Comparison of ENCODE assay signal across 30 cellular contexts in the genomic region with DNA sequence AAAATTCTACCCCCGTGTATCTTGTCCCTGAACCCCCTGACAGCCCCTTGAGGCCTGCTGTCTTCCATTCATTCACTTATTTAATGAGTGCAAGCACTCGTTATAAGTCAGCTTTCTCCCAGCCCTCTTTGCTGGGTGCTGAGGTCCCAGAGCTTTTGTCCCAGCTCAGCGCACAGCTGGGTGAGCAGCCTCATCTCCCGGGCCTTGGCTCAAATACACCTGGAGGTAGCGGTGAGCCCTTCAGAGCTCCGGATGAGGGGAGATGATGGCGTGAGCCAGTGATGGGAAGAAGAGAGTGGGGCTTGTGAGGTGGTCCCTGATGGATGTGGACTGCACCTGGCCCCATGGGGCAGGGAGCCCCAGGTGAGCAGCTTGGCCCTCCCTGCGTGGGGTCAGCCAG. TPM values are rescaled to one million over a fixed set of nuclear protein-coding genes. Genes with fewer than 3 reads are reported as not detected.
"Had no signal": no experiment of that assay in that cellular context is flagged by ENCODE, and none has a peak within 500 bp of the region (broad histone marks: within the 10 kb centered on the region; RNA-seq: fewer than 3 reads in every experiment).

No MANE protein-coding gene starts in this region.

- ATAC-seq: activated CD4-positive, CD25-positive, alpha-beta regulatory T cell treated with anti-CD3 and anti-CD28 coated beads, Interleukin-2, amount 50 U/mL, for 24 hours; activated CD8-positive, alpha-beta T cell treated with anti-CD3 and anti-CD28 coated beads for 36 hours; activated naive CD4-positive, alpha-beta T cell treated with anti-CD3 and anti-CD28 coated beads, Interleukin-2, amount 50 U/mL, for 72 hours; body of pancreas; gastroesophageal sphincter; heart right ventricle; T-cell had no signal

- H3K36me3 Mint-ChIP-seq: activated naive CD4-positive, alpha-beta T cell treated with anti-CD3 and anti-CD28 coated beads, Interleukin-2, amount 50 U/mL, for 72 hours had no signal

- H3K4me3 Mint-ChIP-seq: activated B cell treated with CpG ODN at 0.5 μM for 24 hours; activated CD8-positive, alpha-beta T cell treated with anti-CD3 and anti-CD28 coated beads for 36 hours; activated naive CD4-positive, alpha-beta T cell treated with anti-CD3 and anti-CD28 coated beads, Interleukin-2, amount 10 ng/mL, durations not matched to agents 7 days and 5 days; T-cell; T-helper 1 cell treated with Interleukin-12 subunit alpha and Interleukin-12 subunit beta and Interleukin-4 antibody, amounts not matched to agents 30 μg/mL and 1 μg/mL, for 36 hours; T-helper 2 cell treated with Interferon-gamma antibody and Interleukin-4, amounts not matched to agents 5 μg/mL and 100 μg/mL, for 36 hours had no signal

- H3K9me3 Mint-ChIP-seq: activated B cell treated with CpG ODN at 0.5 μM for 24 hours; activated CD8-positive, alpha-beta T cell treated with anti-CD3 and anti-CD28 coated beads for 36 hours; activated naive CD4-positive, alpha-beta T cell treated with anti-CD3 and anti-CD28 coated beads, Interleukin-2, amount 50 U/mL, for 72 hours; T-cell; T-helper 1 cell treated with Interleukin-12 subunit alpha and Interleukin-12 subunit beta and Interleukin-4 antibody, amounts not matched to agents 30 μg/mL and 1 μg/mL, for 36 hours; T-helper 2 cell treated with Interferon-gamma antibody and Interleukin-4, amounts not matched to agents 5 μg/mL and 100 μg/mL, for 36 hours had no signal

- H3K27me3 ChIP-seq: body of pancreas, colonic mucosa had no signal

- H3K4me3 ChIP-seq: adrenal gland, body of pancreas, colonic mucosa, esophagus squamous epithelium, gastroesophageal sphincter, heart right ventricle had no signal

- H3K27me3 Mint-ChIP-seq: activated CD8-positive, alpha-beta T cell treated with anti-CD3 and anti-CD28 coated beads for 36 hours; activated naive CD4-positive, alpha-beta T cell treated with anti-CD3 and anti-CD28 coated beads, Interleukin-2, amount 10 ng/mL, durations not matched to agents 7 days and 5 days; T-cell had no signal

- H3K4me1 Mint-ChIP-seq: activated naive CD4-positive, alpha-beta T cell treated with anti-CD3 and anti-CD28 coated beads, Interleukin-2, amount 10 ng/mL, durations not matched to agents 7 days and 5 days had no signal

- H3K27ac Mint-ChIP-seq: activated B cell treated with CpG ODN at 0.5 μM for 24 hours; activated CD8-positive, alpha-beta T cell treated with anti-CD3 and anti-CD28 coated beads for 36 hours; activated naive CD4-positive, alpha-beta T cell treated with anti-CD3 and anti-CD28 coated beads, Interleukin-2, amount 10 ng/mL, durations not matched to agents 7 days and 5 days; activated naive CD4-positive, alpha-beta T cell treated with anti-CD3 and anti-CD28 coated beads, Interleukin-2, amount 50 U/mL, for 72 hours; T-helper 1 cell treated with Interleukin-12 subunit alpha and Interleukin-12 subunit beta and Interleukin-4 antibody, amounts not matched to agents 30 μg/mL and 1 μg/mL, for 36 hours; T-helper 2 cell treated with Interferon-gamma antibody and Interleukin-4, amounts not matched to agents 5 μg/mL and 100 μg/mL, for 36 hours had no signal

- H3K36me3 ChIP-seq: adrenal gland, colonic mucosa, gastroesophageal sphincter, heart right ventricle, WERI-Rb-1 had no signal

- H3K9me3 ChIP-seq: adrenal gland, body of pancreas, colonic mucosa, esophagus squamous epithelium, gastroesophageal sphincter, heart right ventricle had no signal

- H3K27ac ChIP-seq: adrenal gland, body of pancreas, colonic mucosa, epithelial cell of prostate, esophagus squamous epithelium, gastroesophageal sphincter, heart right ventricle, WERI-Rb-1 had no signal

- DNase-seq: activated B cell treated with CpG ODN at 0.5 μM for 24 hours; activated CD4-positive, alpha-beta T cell treated with anti-CD3 and anti-CD28 coated beads for 48 hours; activated CD4-positive, alpha-beta T cell treated with anti-CD3 and anti-CD28 coated beads, Interleukin-2, amount 50 U/mL, for 1 hour; activated CD4-positive, alpha-beta T cell treated with anti-CD3 and anti-CD28 coated beads, Interleukin-2, amount 50 U/mL, for 48 hours; activated CD8-positive, alpha-beta memory T cell treated with anti-CD3 and anti-CD28 coated beads for 24 hours; activated CD8-positive, alpha-beta T cell treated with anti-CD3 and anti-CD28 coated beads for 36 hours; activated gamma-delta T cell; activated naive CD4-positive, alpha-beta T cell; activated naive CD4-positive, alpha-beta T cell treated with anti-CD3 and anti-CD28 coated beads, Interleukin-2, amount 10 ng/mL, durations not matched to agents 7 days and 5 days; activated T-cell treated with anti-CD3 and anti-CD28 coated beads, Interleukin-2, amount 50 U/mL, for 48 hours; adrenal gland; amygdala; aorta; body of pancreas; colonic mucosa; effector CD8-positive, alpha-beta T cell; esophagus squamous epithelium; foreskin melanocyte; heart right ventricle; T-cell; T1000; WERI-Rb-1 had no signal

RNA-seq across cellular contexts. Expression of a gene that starts 18.1 kb away (rescaled TPM):
- total RNA-seq: dermis microvascular lymphatic vessel endothelial cell, endothelial cell of umbilical vein had no signal
- polyA plus RNA-seq: aorta, endothelial cell of umbilical vein had no signal
